ENCODE assay signal across 6 cellular contexts in the genomic region with DNA sequence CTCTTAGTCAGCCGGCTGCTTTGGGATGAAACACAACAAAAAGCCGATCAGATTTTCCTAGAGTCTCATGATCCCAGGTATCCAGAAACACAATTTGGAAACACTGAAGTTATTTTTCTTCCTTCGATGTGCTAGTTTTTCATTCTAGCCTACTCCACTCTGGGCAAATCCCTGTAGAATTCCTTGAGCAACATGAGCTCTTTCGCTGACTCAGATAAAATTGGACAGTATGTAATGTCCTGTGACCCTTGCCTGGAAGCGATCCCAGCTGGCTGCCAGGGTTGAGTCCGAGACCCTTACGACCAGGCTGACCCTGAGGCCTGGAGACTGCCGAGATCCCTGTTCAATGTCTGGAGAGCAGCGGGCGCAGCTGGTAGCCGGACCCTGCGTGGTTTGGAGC.
DNase-seq lines count a peak whose midpoint lies in the region; ATAC-seq, FAIRE-seq and TF ChIP-seq lines count a peak whose summit lies in the region.
"Not testable (repeated sequence)": the region's sequence is repeated elsewhere in the genome, so short reads cannot be mapped to it uniquely, and the experiment has no call there.

No MANE protein-coding gene starts in this region.

- not testable (repeated sequence) for H4K20me1 ChIP-seq in IMR-90 (ENCODE audit: insufficient read depth, low read length); K562 (replicated peaks; ENCODE audit: control insufficient read depth, insufficient read depth, low read length)

- not testable (repeated sequence) for H4K91ac ChIP-seq in IMR-90 (ENCODE audit: insufficient read depth, low read depth, low read length)

- H2BK20ac ChIP-seq in IMR-90 (ENCODE audit: low read depth, low read length): not testable (repeated sequence)

- H3K4me3 Mint-ChIP-seq in osteocyte (ENCODE audit: unreplicated experiment): not testable (repeated sequence)

- TF ChIP-seq POLR2A in A549 (IDR thresholded peaks at IDR 0.05; ENCODE audit: low read length); IMR-90 (IDR thresholded peaks at IDR 0.05; ENCODE audit: low read depth, low read length); K562 (conservative IDR thresholded peaks at IDR 0.05): not testable (repeated sequence)

- H3K9me3 ChIP-seq in A549; IMR-90 (ENCODE audit: control insufficient read depth, insufficient read depth, low read length); K562 (replicated peaks; ENCODE audit: control insufficient read depth, insufficient read depth, low read depth, low read length): not testable (repeated sequence)

- not testable (repeated sequence) for H3K14ac ChIP-seq in IMR-90 (replicated peaks; ENCODE audit: low read depth, low read length)

- not testable (repeated sequence) for H3K4me3 ChIP-seq in A549; IMR-90 (ENCODE audit: insufficient read depth, low read depth, low read length); K562

- not testable (repeated sequence) for H3K9ac ChIP-seq in IMR-90 (ENCODE audit: low read depth, low read length); K562 (ENCODE audit: insufficient read depth in 1 of 2, low read depth in 2 of 2, low read length in 2 of 2)

- H3K36me3 Mint-ChIP-seq in osteocyte (ENCODE audit: unreplicated experiment): not testable (repeated sequence)

- intact Hi-C loops in IMR-90 (cut with micrococcal nuclease); K562 (cut with micrococcal nuclease): not testable (repeated sequence)

- not testable (repeated sequence) for H3K23ac ChIP-seq in IMR-90 (ENCODE audit: low read depth, low read length)

- H3K27ac Mint-ChIP-seq in osteocyte (ENCODE audit: unreplicated experiment): peak overlapping the region; percentile 50

- TF ChIP-seq EP300 in A549 (IDR thresholded peaks at IDR 0.05); K562 (IDR thresholded peaks at IDR 0.05; ENCODE audit: low read length): not testable (repeated sequence)

- not testable (repeated sequence) for TF ChIP-seq CTCF in A549 (IDR thresholded peaks at IDR 0.05); IMR-90 (conservative IDR thresholded peaks at IDR 0.05; ENCODE audit: low read depth, low read length); K562 (IDR thresholded peaks at IDR 0.05 in 2 of 3, conservative IDR thresholded peaks at IDR 0.05 in 1 of 3; ENCODE audit: insufficient read depth in 2 of 3, low read depth in 1 of 3, low read length in 3 of 3); omental fat pad (IDR thresholded peaks at IDR 0.05); osteocyte (IDR thresholded peaks at IDR 0.05)

- dilution Hi-C loops in IMR-90 (cut with HindIII; ENCODE audit: low sequenced_read_pairs, unreplicated experiment): not testable (repeated sequence)

- WGBS in A549 (ENCODE audit: missing lambda C conversion rate): 78% methylated on average over 12 of the region's 12 CpGs
- WGBS in IMR-90 (ENCODE audit: extremely low coverage in 2 of 2, insufficient read length in 1 of 2), 2 experiments: 75% methylated on average over 6 of the region's 12 CpGs; no CpG with 5 or more reads in 1 of the 2 experiments
- 83% methylated on average over 12 of the region's 12 CpGs for WGBS in K562 (ENCODE audit: insufficient coverage, low coverage, missing lambda C conversion rate)

- H3K4me1 Mint-ChIP-seq in osteocyte (ENCODE audit: unreplicated experiment): peaks cover 21% of the 10 kb centered on the region

- not testable (repeated sequence) for H4K5ac ChIP-seq in IMR-90 (ENCODE audit: low read depth, low read length)

- H3K9me1 ChIP-seq in IMR-90 (ENCODE audit: insufficient read depth, low read length); K562 (ENCODE audit: control insufficient read depth, insufficient read depth, low read length): not testable (repeated sequence)

- in situ Hi-C loops in IMR-90 (cut with MboI; ENCODE audit: low sequenced_read_pairs); K562 (cut with MboI): not testable (repeated sequence)

- H3K4me2 ChIP-seq in A549; IMR-90 (ENCODE audit: low read depth, low read length); K562 (ENCODE audit: insufficient read depth, low read length): not testable (repeated sequence)

- ATAC-seq in A549; IMR-90 (ENCODE audit: low read depth); K562: not testable (repeated sequence)
- ATAC-seq in omental fat pad (ENCODE audit: low FRiP score): peak; percentile 18

- CTCF ChIA-PET in A549 (lab: Yijun Ruan, JAX); IMR-90 (lab: Yijun Ruan, JAX); K562 (lab: Yijun Ruan, JAX; ENCODE audit: low intra/inter-chr PET ratio): not testable (repeated sequence)

- H3K79me2 ChIP-seq in K562 (ENCODE audit: control insufficient read depth, insufficient read depth, low read length): not testable (repeated sequence)

- H4K8ac ChIP-seq in IMR-90 (ENCODE audit: low read depth in 2 of 2, low read length in 2 of 2): not testable (repeated sequence)

- POLR2A ChIA-PET in A549 (lab: Yijun Ruan, JAX); IMR-90 (lab: Charles Lee; ENCODE audit: unreplicated experiment); K562 (lab: Yijun Ruan, JAX): not testable (repeated sequence)

- not testable (repeated sequence) for H2BK120ac ChIP-seq in IMR-90 (ENCODE audit: low read depth, low read length)

- H2BK5ac ChIP-seq in IMR-90 (ENCODE audit: low read depth, low read length, poor library complexity, severe bottlenecking): not testable (repeated sequence)

- FAIRE-seq in A549 (lab: Jason Lieb, UNC); K562 (lab: Jason Lieb, UNC): not testable (repeated sequence)

- H3K27me3 ChIP-seq in IMR-90 (ENCODE audit: control insufficient read depth, insufficient read depth, low read length); K562 (ENCODE audit: control insufficient read depth in 2 of 2, insufficient read depth in 2 of 2, low read length in 2 of 2): not testable (repeated sequence)

- H2AK5ac ChIP-seq in IMR-90 (ENCODE audit: low read depth, low read length): not testable (repeated sequence)

- DNase-seq in A549 (ENCODE audit: low read depth in 1 of 2, low spot score in 1 of 2); IMR-90; K562 (ENCODE audit: extremely low read depth in 1 of 4, low spot score in 3 of 4); omental fat pad (ENCODE audit: low spot score); osteocyte (ENCODE audit: extremely low spot score, unreplicated experiment): not testable (repeated sequence)
- DNase-seq in fibroblast of peridontal ligament (ENCODE audit: extremely low read depth): peak; percentile 10

- not testable (repeated sequence) for H2BK15ac ChIP-seq in IMR-90 (ENCODE audit: low read depth, low read length)

- not testable (repeated sequence) for H3K9me3 Mint-ChIP-seq in osteocyte (ENCODE audit: unreplicated experiment)

- not testable (repeated sequence) for TF ChIP-seq RAD21 in A549 (conservative IDR thresholded peaks at IDR 0.05 in 1 of 2, IDR thresholded peaks at IDR 0.05 in 1 of 2); IMR-90 (IDR thresholded peaks at IDR 0.05; ENCODE audit: low read length); K562 (CRISPR knock-in tag; conservative IDR thresholded peaks at IDR 0.05 in 1 of 2, IDR thresholded peaks at IDR 0.05 in 1 of 2)

- not testable (repeated sequence) for H3K79me1 ChIP-seq in IMR-90 (ENCODE audit: low read depth in 1 of 2, low read length in 2 of 2)

- not testable (repeated sequence) for H3K4ac ChIP-seq in IMR-90 (ENCODE audit: low read depth, low read length)

- not testable (repeated sequence) for H3K27me3 Mint-ChIP-seq in osteocyte (ENCODE audit: unreplicated experiment)

- not testable (repeated sequence) for H3K27ac ChIP-seq in A549; IMR-90 (ENCODE audit: insufficient read depth, low read length); K562 (ENCODE audit: extremely low read depth, low read depth, low read length)

- H2AFZ ChIP-seq in IMR-90 (replicated peaks; ENCODE audit: low read length, poor library complexity); K562 (ENCODE audit: low read depth, low read length): not testable (repeated sequence)

- H3K4me1 ChIP-seq in A549; IMR-90 (ENCODE audit: control insufficient read depth, insufficient read depth, low read length); K562 (replicated peaks in 1 of 2; ENCODE audit: control insufficient read depth in 2 of 2, insufficient read depth in 2 of 2, low read length in 2 of 2): not testable (repeated sequence)

- not testable (repeated sequence) for H3K56ac ChIP-seq in IMR-90 (ENCODE audit: extremely low read depth, insufficient read depth, low read length)

- H3K36me3 ChIP-seq in IMR-90 (ENCODE audit: control insufficient read depth, insufficient read depth, low read length); K562 (ENCODE audit: control insufficient read depth, insufficient read depth, low read length): not testable (repeated sequence)

- not testable (repeated sequence) for H3K18ac ChIP-seq in IMR-90 (ENCODE audit: low read depth, low read length)

- not testable (repeated sequence) for H2AK9ac ChIP-seq in IMR-90 (replicated peaks; ENCODE audit: low read depth, low read length, poor library complexity)

- BruUV-seq in IMR-90 (replicated peaks; lab: Mats Ljungman, UMichigan); K562 (replicated peaks; lab: Mats Ljungman, UMichigan): not testable (repeated sequence)

TF ChIP-seq in A549, 52 proteins besides CTCF, POLR2A, EP300 and RAD21:
- peak; percentile 81 for TF ChIP-seq MAFK (IDR thresholded peaks at IDR 0.05; ENCODE audit: partially characterized antibody)

TF ChIP-seq in IMR-90, 13 proteins besides CTCF, POLR2A, EP300 and RAD21:
- peak; percentile 61 for TF ChIP-seq MAFK (IDR thresholded peaks at IDR 0.05; ENCODE audit: low read depth, low read length)

TF ChIP-seq in K562, 482 proteins besides CTCF, POLR2A, EP300 and RAD21:
- TF ChIP-seq MAFK (IDR thresholded peaks at IDR 0.05; ENCODE audit: low read length) (peak; percentile 41; the same call in 1 of the 2 replicates), ZNF316 (IDR thresholded peaks at IDR 0.05) (peak; percentile 78), C11orf30 (IDR thresholded peaks at IDR 0.05; ENCODE audit: low read depth) (peak; percentile 56), MAFG (tag; conservative IDR thresholded peaks at IDR 0.05) (peak; percentile 52)
TF ChIP-seq in K562: peak in this region for 4; not testable (repeated sequence) for 478.
